Comparison of ENCODE assay signal across 2 cellular contexts in genomic region chr6:158586652-158587051, GRCh38.
TF ChIP-seq lines count a peak whose summit lies in the region.

No MANE protein-coding gene starts in this region.

TF ChIP-seq in HepG2, 621 proteins besides CTCF, POLR2A, EP300 and RAD21:
- TF ChIP-seq MXD1 (CRISPR knock-in tag; IDR thresholded peaks at IDR 0.05), result no peak
- TF ChIP-seq ZNF44 (CRISPR knock-in tag; IDR thresholded peaks at IDR 0.05), result no peak
- no peak for TF ChIP-seq NPAS2 (CRISPR knock-in tag; IDR thresholded peaks at IDR 0.05; ENCODE audit: borderline replicate concordance)
- TF ChIP-seq NFKB2 (CRISPR knock-in tag; IDR thresholded peaks at IDR 0.05; ENCODE audit: borderline replicate concordance), result no peak
- TF ChIP-seq ZBTB10 (CRISPR knock-in tag; IDR thresholded peaks at IDR 0.05; ENCODE audit: borderline replicate concordance), result no peak
- TF ChIP-seq RBM22 (optimal IDR thresholded peaks at IDR 0.05; ENCODE audit: low read length), result peak; percentile 77
- TF ChIP-seq ETV5 (CRISPR knock-in tag; IDR thresholded peaks at IDR 0.05; ENCODE audit: borderline replicate concordance), result no peak
- no peak for TF ChIP-seq SIN3B (IDR thresholded peaks at IDR 0.05; ENCODE audit: low read length)
- no peak for TF ChIP-seq ZNF780A (CRISPR knock-in tag; IDR thresholded peaks at IDR 0.05)
- no peak for TF ChIP-seq ZBTB14 (CRISPR knock-in tag; IDR thresholded peaks at IDR 0.05)
- no peak for TF ChIP-seq CBFB (CRISPR knock-in tag; IDR thresholded peaks at IDR 0.05)
- TF ChIP-seq ZNF207 (IDR thresholded peaks at IDR 0.05; ENCODE audit: borderline replicate concordance), result no peak
- no peak for TF ChIP-seq AKAP8 (CRISPR knock-in tag; IDR thresholded peaks at IDR 0.05)
- TF ChIP-seq PBX2 (CRISPR knock-in tag; IDR thresholded peaks at IDR 0.05), result no peak
- 0 out of 2 replicates have a peak, but pooled peaks have one; percentile 12 for TF ChIP-seq ZNF687 (CRISPR knock-in tag; IDR thresholded peaks at IDR 0.05)

TF ChIP-seq in K562, 482 proteins besides CTCF, POLR2A, EP300 and RAD21:
- TF ChIP-seq ZFX (CRISPR knock-in tag; IDR thresholded peaks at IDR 0.05) (no peak), ZNF324 (CRISPR knock-in tag; IDR thresholded peaks at IDR 0.05) (peak; percentile 78)
